Comparison of ENCODE assay signal across 2 cellular contexts in genomic region chr13:52455677-52456041, GRCh38.
A peak's percentile ranks its signal among the peaks of the same experiment; 100 is the strongest.
TF ChIP-seq lines count a peak whose summit lies in the region.

No MANE protein-coding gene starts in this region.

TF ChIP-seq in IMR-90, 13 proteins besides CTCF, POLR2A, EP300 and RAD21:
- TF ChIP-seq NFE2L2 (IDR thresholded peaks at IDR 0.05; ENCODE audit: low read depth, low read length): no peak
- no peak for TF ChIP-seq MAZ (IDR thresholded peaks at IDR 0.05; ENCODE audit: borderline replicate concordance, low read depth, low read length)
- TF ChIP-seq FOS (IDR thresholded peaks at IDR 0.05; ENCODE audit: low read depth, low read length): no peak
- TF ChIP-seq BHLHE40 (IDR thresholded peaks at IDR 0.05; ENCODE audit: low read depth, low read length): no peak
- no peak for TF ChIP-seq USF2 (IDR thresholded peaks at IDR 0.05; ENCODE audit: low read depth, low read length)
- TF ChIP-seq MXI1 (IDR thresholded peaks at IDR 0.05; ENCODE audit: borderline replicate concordance, low read depth, low read length): no peak
- no peak for TF ChIP-seq ELK1 (IDR thresholded peaks at IDR 0.05; ENCODE audit: borderline replicate concordance, low read depth, low read length)
- TF ChIP-seq MAFK (IDR thresholded peaks at IDR 0.05; ENCODE audit: low read depth, low read length): no peak
- no peak for TF ChIP-seq CEBPB (IDR thresholded peaks at IDR 0.05; ENCODE audit: low read depth, low read length)
- TF ChIP-seq RFX5 (IDR thresholded peaks at IDR 0.05; ENCODE audit: low read depth, low read length): no peak
- no peak for TF ChIP-seq CHD1 (IDR thresholded peaks at IDR 0.05; ENCODE audit: low read depth, low read length)
- no peak for TF ChIP-seq SMC3 (IDR thresholded peaks at IDR 0.05; ENCODE audit: low read depth, low read length)
- no peak for TF ChIP-seq RCOR1 (IDR thresholded peaks at IDR 0.05; ENCODE audit: insufficient replicate concordance, low read length)

TF ChIP-seq in neural cell, 6 proteins besides CTCF, POLR2A, EP300 and RAD21:
- TF ChIP-seq SMC3 (conservative IDR thresholded peaks at IDR 0.05; ENCODE audit: poor library complexity) (no peak), POLR2AphosphoS5 (IDR thresholded peaks at IDR 0.05) (no peak), MXI1 (conservative IDR thresholded peaks at IDR 0.05; ENCODE audit: poor library complexity, severe bottlenecking) (peak; percentile 78), EZH2 (IDR thresholded peaks at IDR 0.05; ENCODE audit: borderline replicate concordance, insufficient read depth, low read length, poor library complexity, severe bottlenecking) (no peak), TAF1 (IDR thresholded peaks at IDR 0.05; ENCODE audit: low read depth) (peak; percentile 44), REST (IDR thresholded peaks at IDR 0.05; ENCODE audit: borderline replicate concordance) (peak; percentile 37)
